In genomic region chr5:172143875-172144274, GRCh38 we compare ENCODE assay signal across 16 cellular contexts. TPM values are rescaled to one million over a fixed set of nuclear protein-coding genes. Genes with fewer than 3 reads are reported as not detected.
A peak's percentile ranks its signal among the peaks of the same experiment; 100 is the strongest.
DNase-seq lines count a peak whose midpoint lies in the region; ATAC-seq lines count a peak whose summit lies in the region.
"Had no signal": no experiment of that assay in that cellular context is flagged by ENCODE, and none has a peak within 500 bp of the region (broad histone marks: within the 10 kb centered on the region; RNA-seq: fewer than 3 reads in every experiment).

No MANE protein-coding gene starts in this region.

- H3K27ac Mint-ChIP-seq in activated T-cell treated with anti-CD3 and anti-CD28 coated beads, Interleukin-2, amount 50 U/mL, for 24 hours = peak overlapping the region; percentile 90
- peak overlapping the region; percentile 60 for H3K27ac Mint-ChIP-seq in activated CD8-positive, alpha-beta T cell treated with anti-CD3 and anti-CD28 coated beads, Interleukin-2, amount 10 ng/mL, durations not matched to agents 7 days and 5 days
- H3K27ac Mint-ChIP-seq in immature natural killer cell = peak overlapping the region; percentile 88 to 98 (median 92)
- peak overlapping the region; percentile 86 for H3K27ac Mint-ChIP-seq in stimulated activated naive B cell treated with anti-CD40 and anti-IgM and Interleukin-4, amounts not matched to agents 10 μg/mL and 1 μg/mL and 100 μg/mL, for 72 hours

- peaks cover 62% of the 10 kb centered on the region for H3K36me3 Mint-ChIP-seq in activated T-cell treated with anti-CD3 and anti-CD28 coated beads, Interleukin-2, amount 50 U/mL, for 24 hours (ENCODE audit: low read depth)
- H3K36me3 Mint-ChIP-seq in activated CD8-positive, alpha-beta T cell treated with anti-CD3 and anti-CD28 coated beads, Interleukin-2, amount 10 ng/mL, durations not matched to agents 7 days and 5 days (ENCODE audit: low read depth) = peaks cover 65% of the 10 kb centered on the region
- H3K36me3 Mint-ChIP-seq in immature natural killer cell = peaks cover 0 to 17% (median 4%) of the 10 kb centered on the region in 3 donors
- H3K36me3 Mint-ChIP-seq in stimulated activated naive B cell treated with anti-CD40 and anti-IgM and Interleukin-4, amounts not matched to agents 10 μg/mL and 1 μg/mL and 100 μg/mL, for 72 hours = peaks cover 48 to 53% of the 10 kb centered on the region in 2 donors

- no peak overlapping the region for H3K4me3 Mint-ChIP-seq in activated T-cell treated with anti-CD3 and anti-CD28 coated beads, Interleukin-2, amount 50 U/mL, for 24 hours
- H3K4me3 Mint-ChIP-seq in activated CD8-positive, alpha-beta T cell treated with anti-CD3 and anti-CD28 coated beads, Interleukin-2, amount 10 ng/mL, durations not matched to agents 7 days and 5 days = no peak overlapping the region
- H3K4me3 Mint-ChIP-seq in immature natural killer cell = peak overlapping the region; percentile 29 to 52 (median 41)
- H3K4me3 Mint-ChIP-seq in stimulated activated naive B cell treated with anti-CD40 and anti-IgM and Interleukin-4, amounts not matched to agents 10 μg/mL and 1 μg/mL and 100 μg/mL, for 72 hours = no peak overlapping the region

- ATAC-seq in activated CD8-positive, alpha-beta T cell treated with anti-CD3 and anti-CD28 coated beads, Interleukin-2, amount 10 ng/mL, durations not matched to agents 7 days and 5 days = no peak
- no peak for ATAC-seq in stimulated activated naive B cell treated with anti-CD40 and anti-IgM and Interleukin-4, amounts not matched to agents 10 μg/mL and 1 μg/mL and 100 μg/mL, for 72 hours (replicated peaks)
- no peak for ATAC-seq in HG02852 (IDR thresholded peaks at IDR 0.05; ENCODE audit: unreplicated experiment)
- ATAC-seq: A549, gastrocnemius medialis had no signal

- CTCF ChIA-PET in activated CD8-positive, alpha-beta T cell treated with anti-CD3 and anti-CD28 coated beads, Interleukin-2, amount 10 ng/mL, durations not matched to agents 7 days and 5 days (lab: Charles Lee) = no interaction called here

- peaks cover 94% of the 10 kb centered on the region for H3K4me1 Mint-ChIP-seq in activated T-cell treated with anti-CD3 and anti-CD28 coated beads, Interleukin-2, amount 50 U/mL, for 24 hours (ENCODE audit: low read depth)
- peaks cover 71% of the 10 kb centered on the region for H3K4me1 Mint-ChIP-seq in activated CD8-positive, alpha-beta T cell treated with anti-CD3 and anti-CD28 coated beads, Interleukin-2, amount 10 ng/mL, durations not matched to agents 7 days and 5 days (ENCODE audit: low read depth)
- H3K4me1 Mint-ChIP-seq in immature natural killer cell = peaks cover 97 to 100% of the 10 kb centered on the region in 2 donors
- H3K4me1 Mint-ChIP-seq in stimulated activated naive B cell treated with anti-CD40 and anti-IgM and Interleukin-4, amounts not matched to agents 10 μg/mL and 1 μg/mL and 100 μg/mL, for 72 hours = peaks cover 58 to 92% of the 10 kb centered on the region in 2 donors

- DNase-seq in activated T-cell treated with anti-CD3 and anti-CD28 coated beads, Interleukin-2, amount 50 U/mL, for 24 hours = no peak
- DNase-seq in activated T-cell treated with anti-CD3 and anti-CD28 coated beads, Interleukin-2, amount 50 U/mL, for 48 hours = no peak
- no peak for DNase-seq in activated CD8-positive, alpha-beta T cell treated with anti-CD3 and anti-CD28 coated beads, Interleukin-2, amount 10 ng/mL, durations not matched to agents 7 days and 5 days
- DNase-seq in immature natural killer cell (no peak), SKM-1 treated with dmso at 0.1 percent for 144 hours (lab: John Stamatoyannopoulos, UW; ENCODE audit: unreplicated experiment) (no peak), NCI-H1092 treated with DMSO at 0.1 percent for 48 hours (lab: John Stamatoyannopoulos, UW) (no peak)
- DNase-seq in stimulated activated naive B cell treated with anti-CD40 and anti-IgM and Interleukin-4, amounts not matched to agents 10 μg/mL and 1 μg/mL and 100 μg/mL, for 72 hours = no peak
- DNase-seq: activated naive CD4-positive, alpha-beta T cell treated with Interleukin-2 at 50 U/mL for 16 hours; gastrocnemius medialis; NCI-H1048; NCI-H2227 treated with DMSO at 0.1 percent for 48 hours had no signal

- H3K27me3 Mint-ChIP-seq in activated T-cell treated with anti-CD3 and anti-CD28 coated beads, Interleukin-2, amount 50 U/mL, for 24 hours = no peaks in the 10 kb centered on the region
- H3K27me3 Mint-ChIP-seq in activated CD8-positive, alpha-beta T cell treated with anti-CD3 and anti-CD28 coated beads, Interleukin-2, amount 10 ng/mL, durations not matched to agents 7 days and 5 days (ENCODE audit: low read depth) = no peaks in the 10 kb centered on the region
- H3K27me3 Mint-ChIP-seq in immature natural killer cell (ENCODE audit: low read depth in 3 of 3) = peaks cover 0 to 6% (median 3%) of the 10 kb centered on the region in 3 donors
- H3K27me3 Mint-ChIP-seq in stimulated activated naive B cell treated with anti-CD40 and anti-IgM and Interleukin-4, amounts not matched to agents 10 μg/mL and 1 μg/mL and 100 μg/mL, for 72 hours = no peaks in the 10 kb centered on the region

- POLR2A ChIA-PET in activated CD8-positive, alpha-beta T cell treated with anti-CD3 and anti-CD28 coated beads, Interleukin-2, amount 10 ng/mL, durations not matched to agents 7 days and 5 days (lab: Charles Lee) = interaction anchor here (1.0 kb wide), 1 partner anchor 12 kb away, joined by 3 read pairs; no protein-coding TSS in a partner anchor

- no peaks in the 10 kb centered on the region for H3K9me3 Mint-ChIP-seq in activated T-cell treated with anti-CD3 and anti-CD28 coated beads, Interleukin-2, amount 50 U/mL, for 24 hours
- H3K9me3 Mint-ChIP-seq in activated CD8-positive, alpha-beta T cell treated with anti-CD3 and anti-CD28 coated beads, Interleukin-2, amount 10 ng/mL, durations not matched to agents 7 days and 5 days (ENCODE audit: insufficient read depth) = peaks cover 3% of the 10 kb centered on the region
- H3K9me3 Mint-ChIP-seq in immature natural killer cell = no peaks in the 10 kb centered on the region
- H3K9me3 Mint-ChIP-seq in stimulated activated naive B cell treated with anti-CD40 and anti-IgM and Interleukin-4, amounts not matched to agents 10 μg/mL and 1 μg/mL and 100 μg/mL, for 72 hours = no peaks in the 10 kb centered on the region

RNA-seq across cellular contexts. Expression of gene STK10, which starts 44.1 kb away (rescaled TPM):
- 100 to 1,000 TPM; 294 to 299 TPM for total RNA-seq in activated CD8-positive, alpha-beta T cell treated with anti-CD3 and anti-CD28 coated beads, Interleukin-2, amount 10 ng/mL, durations not matched to agents 7 days and 5 days
- polyA plus RNA-seq in immature natural killer cell = 100 to 1,000 TPM in 1 of 3 donors, 10 to 100 TPM in 2; 24.8 to 274 (median 54.9) TPM

RNA-seq across cellular contexts. Expression of gene EFCAB9, which starts 50.1 kb away (rescaled TPM):
- total RNA-seq in activated CD8-positive, alpha-beta T cell treated with anti-CD3 and anti-CD28 coated beads, Interleukin-2, amount 10 ng/mL, durations not matched to agents 7 days and 5 days = not detected
- not detected for polyA plus RNA-seq in immature natural killer cell
- total RNA-seq: cardiac muscle cell, endothelial cell of umbilical vein, gastrocnemius medialis, OCI-LY7 had no signal
- polyA plus RNA-seq: A549, cardiac muscle cell, endothelial cell of umbilical vein had no signal

Comparison
In these comparisons a context has a peak if more than half of its experiments do, and no peak if none do; other contexts are left out.
1. H3K4me3 Mint-ChIP-seq: peak in immature natural killer cell (5 of 5); none in activated T-cell treated with anti-CD3 and anti-CD28 coated beads, Interleukin-2, amount 50 U/mL, for 24 hours (single experiment), activated CD8-positive, alpha-beta T cell treated with anti-CD3 and anti-CD28 coated beads, Interleukin-2, amount 10 ng/mL, durations not matched to agents 7 days and 5 days (single experiment) and stimulated activated naive B cell treated with anti-CD40 and anti-IgM and Interleukin-4, amounts not matched to agents 10 μg/mL and 1 μg/mL and 100 μg/mL, for 72 hours (0 of 2).
2. Peak in every context shown above with its lines, with median percentiles within 50 percentile points of each other: H3K27ac Mint-ChIP-seq.